In genomic region chr2:85601771-85602475, GRCh38 we compare ENCODE assay signal across 8 cellular contexts. TPM values are rescaled to one million over a fixed set of nuclear protein-coding genes. Genes with fewer than 3 reads are reported as not detected.
DNase-seq lines count a peak whose midpoint lies in the region; ATAC-seq and TF ChIP-seq lines count a peak whose summit lies in the region.

No MANE protein-coding gene starts in this region.

- no peaks in the 10 kb centered on the region for H3K9me3 ChIP-seq in esophagus squamous epithelium

- no peak for TF ChIP-seq CTCF in esophagus squamous epithelium (IDR thresholded peaks at IDR 0.05)

- peaks cover 8 to 47% (median 16%) of the 10 kb centered on the region in 3 donors for H3K36me3 ChIP-seq in esophagus squamous epithelium

- H3K27me3 Mint-ChIP-seq in naive B cell: no peaks in the 10 kb centered on the region

- DNase-seq in AG08396 (ENCODE audit: low spot score) (peak; percentile 62), T1000 (lab: John Stamatoyannopoulos, UW) (peak; percentile 47), esophagus squamous epithelium (lab: John Stamatoyannopoulos, UW) (no peak), naive B cell (no peak), germinal center (ENCODE audit: low spot score) (no peak), NCI-H446 (lab: John Stamatoyannopoulos, UW) (no peak)

- 9 to 32% methylated on average over 4 to 18 of the region's 36 CpGs for WGBS in esophagus squamous epithelium, 2 donors

- no peaks in the 10 kb centered on the region for H3K27me3 ChIP-seq in esophagus squamous epithelium

- H3K4me1 ChIP-seq in esophagus squamous epithelium: peaks cover 25 to 77% (median 39%) of the 10 kb centered on the region in 3 donors

- H3K27ac ChIP-seq in esophagus squamous epithelium: peak overlapping the region; percentile 82 to 95 (median 87)

- TF ChIP-seq POLR2A in esophagus squamous epithelium (IDR thresholded peaks at IDR 0.05): no peak

- H3K9me3 Mint-ChIP-seq in naive B cell: no peaks in the 10 kb centered on the region

- intact Hi-C loops in esophagus squamous epithelium (cut with DNase I): no loop called here

- peak overlapping the region; percentile 60 to 88 (median 68) for H3K4me3 ChIP-seq in esophagus squamous epithelium

- no peaks in the 10 kb centered on the region for H3K36me3 Mint-ChIP-seq in naive B cell

- peak overlapping the region in 5 of 6 donors; percentile 76 to 89 (median 80) for H3K27ac Mint-ChIP-seq in naive B cell

- peak overlapping the region; percentile 84 to 93 (median 90) for H3K4me3 Mint-ChIP-seq in naive B cell

- H3K4me1 Mint-ChIP-seq in naive B cell: peaks cover 19 to 55% (median 51%) of the 10 kb centered on the region in 3 donors

- ATAC-seq in GM18868 (IDR thresholded peaks at IDR 0.05; ENCODE audit: unreplicated experiment): peak; percentile 40
- peak; percentile 39 for ATAC-seq in HG03066 (IDR thresholded peaks at IDR 0.05; ENCODE audit: low read depth, unreplicated experiment)
- ATAC-seq in naive B cell (ENCODE audit: low read depth in 2 of 2): peak; percentile 11 to 22

RNA-seq across cellular contexts. Expression of gene TMEM150A, which starts 0.6 kb away (rescaled TPM):
- total RNA-seq in esophagus squamous epithelium: 10 to 100 TPM in 1 of 4 donors, 1 to 10 TPM in 3; 6.3 to 15.8 (median 7.4) TPM
- 10 to 100 TPM; 11.8 to 25.0 (median 14.5) TPM for polyA plus RNA-seq in naive B cell (ENCODE audit: low read depth in 6 of 6)

RNA-seq across cellular contexts. Expression of gene RNF181, which starts 6.4 kb away (rescaled TPM):
- total RNA-seq in esophagus squamous epithelium: 100 to 1,000 TPM in 3 of 4 donors, 10 to 100 TPM in 1; 88.3 to 128 (median 115) TPM
- polyA plus RNA-seq in naive B cell (ENCODE audit: low read depth in 6 of 6): 100 to 1,000 TPM; 152 to 207 (median 187) TPM

RNA-seq across cellular contexts. Expression of gene C2orf68, which starts 9.9 kb away (rescaled TPM):
- total RNA-seq in esophagus squamous epithelium: 10 to 100 TPM in 3 of 4 donors, 1 to 10 TPM in 1; 9.4 to 17.1 (median 14.7) TPM
- polyA plus RNA-seq in naive B cell (ENCODE audit: low read depth in 6 of 6): 10 to 100 TPM; 13.8 to 21.7 (median 21.4) TPM

RNA-seq across cellular contexts. Expression of gene USP39, which starts 14.1 kb away (rescaled TPM):
- 10 to 100 TPM; 37.0 to 53.6 (median 40.7) TPM for total RNA-seq in esophagus squamous epithelium
- polyA plus RNA-seq in naive B cell (ENCODE audit: low read depth in 6 of 6): 10 to 100 TPM; 40.4 to 74.6 (median 58.7) TPM

RNA-seq across cellular contexts. Expression of gene VAMP5, which starts 17.7 kb away (rescaled TPM):
- 10 to 100 TPM in 3 of 4 donors, 1 to 10 TPM in 1; 6.1 to 45.6 (median 17.0) TPM for total RNA-seq in esophagus squamous epithelium
- polyA plus RNA-seq in naive B cell (ENCODE audit: low read depth in 6 of 6): 10 to 100 TPM; 33.3 to 68.5 (median 49.9) TPM

Comparison
In these comparisons a context has a peak if more than half of its experiments do, and no peak if none do; other contexts are left out.
1. DNase-seq: peak in AG08396 (single experiment) and T1000 (single experiment); none in esophagus squamous epithelium (single experiment), naive B cell (single experiment), germinal center (single experiment) and NCI-H446 (0 of 2).
2. Peak in every context shown above with its lines, with median percentiles within 50 percentile points of each other: ATAC-seq.